ENCODE assay signal across 18 cellular contexts in the genomic region with DNA sequence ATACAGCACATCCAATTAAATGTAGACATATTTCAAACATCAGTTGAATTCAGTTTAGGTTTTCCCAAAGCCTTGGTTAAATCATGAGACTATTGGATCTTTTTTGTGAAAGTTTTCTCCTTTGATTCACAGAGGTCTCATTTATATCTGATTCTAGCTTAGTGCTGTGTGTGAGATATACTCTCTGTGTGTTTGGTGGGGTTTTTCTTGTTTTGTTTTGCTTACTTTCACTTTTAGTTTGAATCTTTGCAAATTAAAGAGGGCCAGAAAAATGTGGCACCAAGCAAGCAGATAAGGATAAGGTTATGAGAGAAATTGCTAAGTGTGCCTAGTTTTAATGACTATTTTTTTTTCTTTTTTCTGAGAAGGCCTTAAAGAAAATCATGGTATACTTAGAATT. TPM values are rescaled to one million over a fixed set of nuclear protein-coding genes. Genes with fewer than 3 reads are reported as not detected.
DNase-seq lines count a peak whose midpoint lies in the region; ATAC-seq and TF ChIP-seq lines count a peak whose summit lies in the region.
"Had no signal": no experiment of that assay in that cellular context is flagged by ENCODE, and none has a peak within 500 bp of the region (broad histone marks: within the 10 kb centered on the region; RNA-seq: fewer than 3 reads in every experiment).

No MANE protein-coding gene starts in this region.

- peaks cover 6% of the 10 kb centered on the region for H3K27me3 Mint-ChIP-seq in activated T-helper 1 cell treated with anti-CD3 and anti-CD28 coated beads, Interleukin-12 subunit alpha, Interleukin-12 subunit beta, Interleukin-2, Interleukin-4 antibody, amounts not matched to agents 30 ng/mL and 10 ng/mL and 1 ng/mL, durations not matched to agents 14 hours and 24 hours and 36 hours (ENCODE audit: insufficient read depth)

- no peaks in the 10 kb centered on the region for H3K36me3 Mint-ChIP-seq in activated T-helper 1 cell treated with anti-CD3 and anti-CD28 coated beads, Interleukin-12 subunit alpha, Interleukin-12 subunit beta, Interleukin-2, Interleukin-4 antibody, amounts not matched to agents 30 ng/mL and 10 ng/mL and 1 ng/mL, durations not matched to agents 14 hours and 24 hours and 36 hours (ENCODE audit: low read depth)

- peaks cover 18% of the 10 kb centered on the region for H3K4me1 Mint-ChIP-seq in activated T-helper 1 cell treated with anti-CD3 and anti-CD28 coated beads, Interleukin-12 subunit alpha, Interleukin-12 subunit beta, Interleukin-2, Interleukin-4 antibody, amounts not matched to agents 30 ng/mL and 10 ng/mL and 1 ng/mL, durations not matched to agents 14 hours and 24 hours and 36 hours (ENCODE audit: low read depth)

- no peak overlapping the region for H3K27ac Mint-ChIP-seq in activated T-helper 1 cell treated with anti-CD3 and anti-CD28 coated beads, Interleukin-12 subunit alpha, Interleukin-12 subunit beta, Interleukin-2, Interleukin-4 antibody, amounts not matched to agents 30 ng/mL and 10 ng/mL and 1 ng/mL, durations not matched to agents 14 hours and 24 hours and 36 hours
- H3K27ac Mint-ChIP-seq: T-helper 1 cell treated with Interleukin-12 subunit alpha and Interleukin-12 subunit beta and Interleukin-4 antibody, amounts not matched to agents 30 μg/mL and 1 μg/mL, for 36 hours had no signal

- intact Hi-C loops in activated T-helper 1 cell treated with anti-CD3 and anti-CD28 coated beads, Interleukin-12 subunit alpha, Interleukin-12 subunit beta, Interleukin-2, Interleukin-4 antibody, amounts not matched to agents 30 ng/mL and 10 ng/mL and 1 ng/mL, durations not matched to agents 14 hours and 24 hours and 36 hours (cut with micrococcal nuclease), result no loop called here

- DNase-seq in GM20000 (ENCODE audit: low spot score), result peak; percentile 38
- DNase-seq in fibroblast of peridontal ligament (ENCODE audit: extremely low read depth), result peak; percentile 14
- no peak for DNase-seq in activated T-helper 1 cell treated with anti-CD3 and anti-CD28 coated beads, Interleukin-12 subunit alpha, Interleukin-12 subunit beta, Interleukin-2, Interleukin-4 antibody, amounts not matched to agents 30 ng/mL and 10 ng/mL and 1 ng/mL, durations not matched to agents 14 hours and 24 hours and 36 hours (ENCODE audit: low spot score)
- DNase-seq: activated CD4-positive, alpha-beta T cell treated with anti-CD3 and anti-CD28 coated beads for 48 hours; foreskin melanocyte; NCI-H187 treated with DMSO at 0.1 percent for 48 hours; NCI-H526; stimulated activated naive CD4-positive, alpha-beta T cell treated with Interleukin-2 at 50 U/mL for 16 hours had no signal

- peak; percentile 81 for ATAC-seq in GM18505 (IDR thresholded peaks at IDR 0.05; ENCODE audit: unreplicated experiment)
- peak; percentile 72 for ATAC-seq in HG03432 (IDR thresholded peaks at IDR 0.05; ENCODE audit: unreplicated experiment)
- ATAC-seq in HG02763 (IDR thresholded peaks at IDR 0.05; ENCODE audit: unreplicated experiment), result no peak
- no peak for ATAC-seq in HG02642 (IDR thresholded peaks at IDR 0.05; ENCODE audit: poor library complexity, unreplicated experiment)
- ATAC-seq: Panc1 had no signal

- TF ChIP-seq CTCF in GM20000 (IDR thresholded peaks at IDR 0.05; ENCODE audit: extremely low read depth, missing control alignments), result no peak

- peaks cover 17% of the 10 kb centered on the region for H3K9me3 Mint-ChIP-seq in activated T-helper 1 cell treated with anti-CD3 and anti-CD28 coated beads, Interleukin-12 subunit alpha, Interleukin-12 subunit beta, Interleukin-2, Interleukin-4 antibody, amounts not matched to agents 30 ng/mL and 10 ng/mL and 1 ng/mL, durations not matched to agents 14 hours and 24 hours and 36 hours

- TF ChIP-seq POLR2A in GM18505 (IDR thresholded peaks at IDR 0.05; ENCODE audit: borderline replicate concordance, extremely low read depth, insufficient read depth, insufficient read length), result no peak

- H3K4me3 Mint-ChIP-seq in activated T-helper 1 cell treated with anti-CD3 and anti-CD28 coated beads, Interleukin-12 subunit alpha, Interleukin-12 subunit beta, Interleukin-2, Interleukin-4 antibody, amounts not matched to agents 30 ng/mL and 10 ng/mL and 1 ng/mL, durations not matched to agents 14 hours and 24 hours and 36 hours, result no peak overlapping the region
- H3K4me3 Mint-ChIP-seq: T-helper 1 cell treated with Interleukin-12 subunit alpha and Interleukin-12 subunit beta and Interleukin-4 antibody, amounts not matched to agents 30 μg/mL and 1 μg/mL, for 36 hours had no signal

RNA-seq across cellular contexts. Expression of a gene that starts 12.6 kb away (rescaled TPM):
- total RNA-seq in activated T-helper 1 cell treated with anti-CD3 and anti-CD28 coated beads, Interleukin-12 subunit alpha, Interleukin-12 subunit beta, Interleukin-2, Interleukin-4 antibody, amounts not matched to agents 30 ng/mL and 10 ng/mL and 1 ng/mL, durations not matched to agents 14 hours and 24 hours and 36 hours, result not detected in 2 replicates
- total RNA-seq: breast epithelium, mesenteric fat pad, osteocyte, vagina had no signal

RNA-seq across cellular contexts. Expression of a gene that starts 32.9 kb away (rescaled TPM):
- not detected in 2 replicates for total RNA-seq in activated T-helper 1 cell treated with anti-CD3 and anti-CD28 coated beads, Interleukin-12 subunit alpha, Interleukin-12 subunit beta, Interleukin-2, Interleukin-4 antibody, amounts not matched to agents 30 ng/mL and 10 ng/mL and 1 ng/mL, durations not matched to agents 14 hours and 24 hours and 36 hours
- total RNA-seq: mesenteric fat pad, osteocyte, vagina had no signal

RNA-seq across cellular contexts. Expression of a gene that starts 52.5 kb away (rescaled TPM):
- not detected in 2 replicates for total RNA-seq in activated T-helper 1 cell treated with anti-CD3 and anti-CD28 coated beads, Interleukin-12 subunit alpha, Interleukin-12 subunit beta, Interleukin-2, Interleukin-4 antibody, amounts not matched to agents 30 ng/mL and 10 ng/mL and 1 ng/mL, durations not matched to agents 14 hours and 24 hours and 36 hours
- total RNA-seq: breast epithelium, mesenteric fat pad, osteocyte, vagina had no signal

Comparison
In these comparisons a context has a peak if more than half of its experiments do, and no peak if none do; other contexts are left out.
1. ATAC-seq: peak in GM18505 (single experiment) and HG03432 (single experiment); none in HG02763 (single experiment) and HG02642 (single experiment).